15 cellular contexts compared by ENCODE assay signal in the genomic region with DNA sequence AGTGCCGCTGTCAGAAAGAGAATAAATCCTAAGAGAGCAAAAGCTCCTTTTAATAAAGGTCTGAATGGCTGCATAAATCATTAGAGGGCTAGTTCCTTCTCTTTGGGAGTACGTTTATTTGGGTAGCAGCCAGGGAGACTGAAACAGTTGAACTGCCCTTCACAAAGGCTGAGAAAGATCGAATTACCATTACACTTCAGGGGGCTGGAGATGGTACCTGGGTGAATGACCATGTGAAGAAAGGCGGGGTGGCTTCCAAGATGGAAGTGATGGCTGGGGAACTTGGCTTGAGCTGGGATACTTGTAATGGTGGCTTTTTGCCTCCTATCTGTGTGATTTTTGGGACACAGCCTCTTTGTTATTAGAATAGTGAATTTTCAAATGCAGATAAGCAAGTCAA. TPM values are rescaled to one million over a fixed set of nuclear protein-coding genes. Genes with fewer than 3 reads are reported as not detected.
A peak's percentile ranks its signal among the peaks of the same experiment; 100 is the strongest.
DNase-seq lines count a peak whose midpoint lies in the region; ATAC-seq and TF ChIP-seq lines count a peak whose summit lies in the region.
"Had no signal": no experiment of that assay in that cellular context is flagged by ENCODE, and none has a peak within 500 bp of the region (broad histone marks: within the 10 kb centered on the region; RNA-seq: fewer than 3 reads in every experiment).

No MANE protein-coding gene starts in this region.

- H4K20me1 ChIP-seq in HCT116 (ENCODE audit: insufficient read depth), result no peaks in the 10 kb centered on the region

- RAD21 ChIA-PET in HCT116 (lab: Charles Lee; ENCODE audit: low non-redundant PET in 1 of 2, low total read pairs in 2 of 2, uncharacterized antibody in 2 of 2, unreplicated experiment in 2 of 2), result no interaction called here

- POLR2A ChIA-PET in HCT116 (lab: Charles Lee), result no interaction called here

- peaks cover 13 to 23% of the 10 kb centered on the region in 2 experiments for H3K4me1 ChIP-seq in HCT116 (ENCODE audit: control insufficient read depth in 1 of 2, insufficient read depth in 2 of 2, low read length in 2 of 2)

- H3K9me2 ChIP-seq in HCT116 (ENCODE audit: insufficient read depth), result no peaks in the 10 kb centered on the region

- no peaks in the 10 kb centered on the region for H3K36me3 ChIP-seq in HCT116 (ENCODE audit: control insufficient read depth in 1 of 2, insufficient read depth in 2 of 2, low read length in 2 of 2)
- H3K36me3 ChIP-seq: WERI-Rb-1 had no signal

- CTCF ChIA-PET in HCT116 (lab: Charles Lee), result interaction anchor here (1.2 kb wide), 1 partner anchor 358 kb away, joined by 3 read pairs; a partner anchor contains a TSS

- H3K9ac ChIP-seq in HCT116 (ENCODE audit: low read length), result no peak overlapping the region
- H3K9ac ChIP-seq: parathyroid adenoma had no signal

- H2AFZ ChIP-seq in HCT116 (ENCODE audit: low read depth, low read length, poor library complexity, severe bottlenecking), result peak overlapping the region; percentile 45

- no peaks in the 10 kb centered on the region for H3K27me3 ChIP-seq in HCT116 (ENCODE audit: insufficient read depth, low read length)

- intact Hi-C loops in HCT116 (cut with micrococcal nuclease), result no loop called here

- peak overlapping the region; percentile 27 for H3K4me3 Mint-ChIP-seq in mesothelial cell of epicardium
- H3K4me3 Mint-ChIP-seq in activated T-cell treated with anti-CD3 and anti-CD28 coated beads, Interleukin-2, amount 50 U/mL, for 72 hours, result no peak overlapping the region

- ATAC-seq in HCT116, result no peak
- ATAC-seq in activated T-cell treated with anti-CD3 and anti-CD28 coated beads, Interleukin-2, amount 50 U/mL, for 72 hours (replicated peaks in 1 of 2), result no peak
- ATAC-seq: left cardiac atrium, mucosa of descending colon, T-cell had no signal

- TF ChIP-seq CTCF in HCT116 (IDR thresholded peaks at IDR 0.05 in 2 of 3, conservative IDR thresholded peaks at IDR 0.05 in 1 of 3; ENCODE audit: borderline replicate concordance in 1 of 3, insufficient read depth in 1 of 3, low read depth in 2 of 3, low read length in 2 of 3), result no peak
- no peak for TF ChIP-seq CTCF in mesothelial cell of epicardium (IDR thresholded peaks at IDR 0.05; ENCODE audit: unreplicated experiment)

- no peak overlapping the region for H3K4me3 ChIP-seq in HCT116 (replicated peaks in 1 of 2; ENCODE audit: low read depth in 1 of 2, low read length in 2 of 2)
- H3K4me3 ChIP-seq: mucosa of descending colon had no signal

- H3K9me3 Mint-ChIP-seq in mesothelial cell of epicardium, result no peaks in the 10 kb centered on the region
- no peaks in the 10 kb centered on the region for H3K9me3 Mint-ChIP-seq in activated T-cell treated with anti-CD3 and anti-CD28 coated beads, Interleukin-2, amount 50 U/mL, for 72 hours
- H3K9me3 Mint-ChIP-seq: T-cell had no signal

- no peak for TF ChIP-seq POLR2A in HCT116 (IDR thresholded peaks at IDR 0.05; ENCODE audit: borderline replicate concordance, extremely low read depth, insufficient read depth, insufficient read length)

- peak overlapping the region; percentile 15 for H3K27ac Mint-ChIP-seq in mesothelial cell of epicardium
- H3K27ac Mint-ChIP-seq in activated T-cell treated with anti-CD3 and anti-CD28 coated beads, Interleukin-2, amount 50 U/mL, for 72 hours, result no peak overlapping the region

- BruUV-seq in HCT116 (replicated peaks; lab: Mats Ljungman, UMichigan), result no TSS peak

- DNase-seq in DMS153 (lab: John Stamatoyannopoulos, UW) (peak; percentile 30), HCT116 (ENCODE audit: low read depth, low spot score) (no peak), NCI-H69 (lab: John Stamatoyannopoulos, UW) (peak; percentile 100), mesothelial cell of epicardium (ENCODE audit: low spot score in 2 of 2, unreplicated experiment in 2 of 2) (no peak), SIG-M5 treated with dmso at 0.1 percent for 504 hours (lab: John Stamatoyannopoulos, UW; ENCODE audit: unreplicated experiment) (no peak), OCI-M1 (lab: John Stamatoyannopoulos, UW) (no peak)
- DNase-seq in activated T-cell treated with anti-CD3 and anti-CD28 coated beads, Interleukin-2, amount 50 U/mL, for 72 hours, result no peak
- DNase-seq: hypothalamus; left cardiac atrium; NCI-H2171; stimulated activated CD4-positive, alpha-beta T cell treated with anti-CD3 and anti-CD28 coated beads, Interleukin-4, amount 100 ng/mL, for 1 hour; T-cell; WERI-Rb-1 had no signal

- H3K27me3 Mint-ChIP-seq in mesothelial cell of epicardium (ENCODE audit: low read depth), result peaks cover 9% of the 10 kb centered on the region
- peaks cover 33% of the 10 kb centered on the region for H3K27me3 Mint-ChIP-seq in activated T-cell treated with anti-CD3 and anti-CD28 coated beads, Interleukin-2, amount 50 U/mL, for 72 hours (ENCODE audit: low read depth)

- no peak overlapping the region for H3K4me2 ChIP-seq in HCT116 (ENCODE audit: low read length)

- H3K27ac ChIP-seq in HCT116 (ENCODE audit: low read depth, low read length), result no peak overlapping the region
- H3K27ac ChIP-seq: parathyroid adenoma, WERI-Rb-1 had no signal

- peaks cover 18% of the 10 kb centered on the region for H3K4me1 Mint-ChIP-seq in mesothelial cell of epicardium
- H3K4me1 Mint-ChIP-seq in activated T-cell treated with anti-CD3 and anti-CD28 coated beads, Interleukin-2, amount 50 U/mL, for 72 hours (ENCODE audit: low read depth), result no peaks in the 10 kb centered on the region

- peaks cover 10% of the 10 kb centered on the region for H3K79me2 ChIP-seq in HCT116 (ENCODE audit: insufficient read depth, low read length)

- no peaks in the 10 kb centered on the region for H3K9me3 ChIP-seq in HCT116 (ENCODE audit: control insufficient read depth in 1 of 2, insufficient read depth in 1 of 2, low read depth in 1 of 2, low read length in 2 of 2)
- H3K9me3 ChIP-seq: mucosa of descending colon had no signal

- H3K36me3 Mint-ChIP-seq in mesothelial cell of epicardium, result no peaks in the 10 kb centered on the region
- H3K36me3 Mint-ChIP-seq in activated T-cell treated with anti-CD3 and anti-CD28 coated beads, Interleukin-2, amount 50 U/mL, for 72 hours (ENCODE audit: insufficient read depth in 2 of 2), result no peaks in the 10 kb centered on the region
- H3K36me3 Mint-ChIP-seq: T-cell had no signal

- no peak for TF ChIP-seq RAD21 in HCT116 (IDR thresholded peaks at IDR 0.05; ENCODE audit: low read depth)

TF ChIP-seq in HCT116, 20 proteins besides CTCF, POLR2A, EP300 and RAD21 (continues in another document):
- TF ChIP-seq, protein P1, sequence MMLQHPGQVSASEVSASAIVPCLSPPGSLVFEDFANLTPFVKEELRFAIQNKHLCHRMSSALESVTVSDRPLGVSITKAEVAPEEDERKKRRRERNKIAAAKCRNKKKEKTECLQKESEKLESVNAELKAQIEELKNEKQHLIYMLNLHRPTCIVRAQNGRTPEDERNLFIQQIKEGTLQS (IDR thresholded peaks at IDR 0.05), result no peak
- TF ChIP-seq SIN3A (IDR thresholded peaks at IDR 0.05; ENCODE audit: low read depth) (no peak), EZH2 (IDR thresholded peaks at IDR 0.05) (no peak), CEBPB (IDR thresholded peaks at IDR 0.05; ENCODE audit: low read depth) (no peak), EZH2phosphoT487 (IDR thresholded peaks at IDR 0.05; ENCODE audit: borderline replicate concordance) (no peak), TCF7L2 (IDR thresholded peaks at IDR 0.05; ENCODE audit: borderline replicate concordance, extremely low read depth, insufficient read depth, insufficient read length) (no peak), ELF1 (IDR thresholded peaks at IDR 0.05; ENCODE audit: borderline replicate concordance, low read depth) (no peak), CBX3 (IDR thresholded peaks at IDR 0.05; ENCODE audit: low read depth) (no peak)
- TF ChIP-seq, protein P2, sequence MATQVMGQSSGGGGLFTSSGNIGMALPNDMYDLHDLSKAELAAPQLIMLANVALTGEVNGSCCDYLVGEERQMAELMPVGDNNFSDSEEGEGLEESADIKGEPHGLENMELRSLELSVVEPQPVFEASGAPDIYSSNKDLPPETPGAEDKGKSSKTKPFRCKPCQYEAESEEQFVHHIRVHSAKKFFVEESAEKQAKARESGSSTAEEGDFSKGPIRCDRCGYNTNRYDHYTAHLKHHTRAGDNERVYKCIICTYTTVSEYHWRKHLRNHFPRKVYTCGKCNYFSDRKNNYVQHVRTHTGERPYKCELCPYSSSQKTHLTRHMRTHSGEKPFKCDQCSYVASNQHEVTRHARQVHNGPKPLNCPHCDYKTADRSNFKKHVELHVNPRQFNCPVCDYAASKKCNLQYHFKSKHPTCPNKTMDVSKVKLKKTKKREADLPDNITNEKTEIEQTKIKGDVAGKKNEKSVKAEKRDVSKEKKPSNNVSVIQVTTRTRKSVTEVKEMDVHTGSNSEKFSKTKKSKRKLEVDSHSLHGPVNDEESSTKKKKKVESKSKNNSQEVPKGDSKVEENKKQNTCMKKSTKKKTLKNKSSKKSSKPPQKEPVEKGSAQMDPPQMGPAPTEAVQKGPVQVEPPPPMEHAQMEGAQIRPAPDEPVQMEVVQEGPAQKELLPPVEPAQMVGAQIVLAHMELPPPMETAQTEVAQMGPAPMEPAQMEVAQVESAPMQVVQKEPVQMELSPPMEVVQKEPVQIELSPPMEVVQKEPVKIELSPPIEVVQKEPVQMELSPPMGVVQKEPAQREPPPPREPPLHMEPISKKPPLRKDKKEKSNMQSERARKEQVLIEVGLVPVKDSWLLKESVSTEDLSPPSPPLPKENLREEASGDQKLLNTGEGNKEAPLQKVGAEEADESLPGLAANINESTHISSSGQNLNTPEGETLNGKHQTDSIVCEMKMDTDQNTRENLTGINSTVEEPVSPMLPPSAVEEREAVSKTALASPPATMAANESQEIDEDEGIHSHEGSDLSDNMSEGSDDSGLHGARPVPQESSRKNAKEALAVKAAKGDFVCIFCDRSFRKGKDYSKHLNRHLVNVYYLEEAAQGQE (IDR thresholded peaks at IDR 0.05; ENCODE audit: low read depth), result no peak

RNA-seq across cellular contexts. Expression of a gene that starts 1.7 kb away (rescaled TPM):
- total RNA-seq in HCT116 (2021; ENCODE audit: unreplicated experiment), result 7.7 TPM
- polyA plus RNA-seq in HCT116 (2012), result 1.8 and 2.6 TPM in 2 replicates
- 12.6 to 13.5 TPM (median 13.4 TPM) in 3 replicates for total RNA-seq in mesothelial cell of epicardium
- total RNA-seq in activated T-cell treated with anti-CD3 and anti-CD28 coated beads, Interleukin-2, amount 50 U/mL, for 72 hours, result 1 to 10 TPM in 1 of 2 donors, under 1 TPM in 1; 0.09 to 1.7 TPM

Comparison
In these comparisons a context has a peak if more than half of its experiments do, and no peak if none do; other contexts are left out.
1. DNase-seq: peak in DMS153 (single experiment) and NCI-H69 (single experiment); none in HCT116 (single experiment), mesothelial cell of epicardium (0 of 2), activated T-cell treated with anti-CD3 and anti-CD28 coated beads, Interleukin-2, amount 50 U/mL, for 72 hours (0 of 2), SIG-M5 treated with dmso at 0.1 percent for 504 hours (single experiment) and OCI-M1 (single experiment).